In the genomic region with DNA sequence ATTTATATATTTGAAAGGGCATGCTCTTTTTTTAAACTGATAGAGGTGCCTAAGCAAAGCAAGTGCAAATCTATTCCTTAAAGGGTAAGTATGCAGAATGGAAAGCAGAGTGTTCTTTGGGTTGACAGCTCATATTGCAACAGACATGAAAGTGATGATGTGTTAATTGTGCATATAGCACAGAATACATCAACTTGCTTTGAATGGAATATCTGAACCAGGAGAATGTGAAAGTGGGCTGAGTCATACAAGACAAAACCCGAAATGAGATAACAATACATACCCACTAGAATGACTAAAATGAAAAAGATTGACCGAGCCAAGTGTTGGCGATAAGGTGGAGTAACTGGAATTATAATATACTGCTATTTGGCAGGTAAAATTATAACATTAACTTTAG, we compare ENCODE assay signal across 1 cellular context.
TF ChIP-seq lines count a peak whose summit lies in the region.

No MANE protein-coding gene starts in this region.

TF ChIP-seq in K562, 482 proteins besides CTCF, POLR2A, EP300 and RAD21 (continued from another document):
- TF ChIP-seq NFE2 (IDR thresholded peaks at IDR 0.05; ENCODE audit: low read depth) (peak; percentile 75), SIN3A (IDR thresholded peaks at IDR 0.05; ENCODE audit: borderline replicate concordance in 2 of 2, control insufficient read depth in 1 of 2, low read depth in 2 of 2, low read length in 2 of 2) (no peak), MED1 (CRISPR knock-in tag; IDR thresholded peaks at IDR 0.05; ENCODE audit: borderline replicate concordance) (no peak), HSF4 (CRISPR knock-in tag; IDR thresholded peaks at IDR 0.05; ENCODE audit: borderline replicate concordance) (no peak), GATAD2B (IDR thresholded peaks at IDR 0.05; ENCODE audit: borderline replicate concordance) (0 out of 2 replicates have a peak, but pooled peaks have one; percentile 64), TCF7L2 (IDR thresholded peaks at IDR 0.05; ENCODE audit: low read depth, low read length) (no peak), FOSL1 (tag; conservative IDR thresholded peaks at IDR 0.05) (peak; percentile 93), EHMT2 (IDR thresholded peaks at IDR 0.05) (peak; percentile 43), CBFA2T2 (conservative IDR thresholded peaks at IDR 0.05) (0 out of 2 replicates have a peak, but pooled peaks have one; percentile 20), ZNF274 (IDR thresholded peaks at IDR 0.05; ENCODE audit: borderline replicate concordance, low read depth, low read length) (0 out of 2 replicates have a peak, but pooled peaks have one; percentile 37), ATF7 (IDR thresholded peaks at IDR 0.05) (no peak), VEZF1 (CRISPR knock-in tag; IDR thresholded peaks at IDR 0.05) (no peak), DDX20 (tag; IDR thresholded peaks at IDR 0.05; ENCODE audit: low read depth) (no peak), NCOA6 (IDR thresholded peaks at IDR 0.05) (no peak), MAZ (CRISPR knock-in tag; conservative IDR thresholded peaks at IDR 0.05 in 1 of 2, IDR thresholded peaks at IDR 0.05 in 1 of 2) (no peak), NR2C1 (IDR thresholded peaks at IDR 0.05) (no peak), NR2C1 (tag; IDR thresholded peaks at IDR 0.05) (0 out of 2 replicates have a peak, but pooled peaks have one; percentile 8), SOX6 (IDR thresholded peaks at IDR 0.05) (peak; percentile 77), CEBPB (tag; IDR thresholded peaks at IDR 0.05) (peak; percentile 51), CTCFL (IDR thresholded peaks at IDR 0.05; ENCODE audit: borderline replicate concordance, insufficient read depth, low read depth, low read length, poor library complexity, severe bottlenecking) (no peak), BCL6 (CRISPR knock-in tag; IDR thresholded peaks at IDR 0.05) (no peak)
- TF ChIP-seq, protein P1, sequence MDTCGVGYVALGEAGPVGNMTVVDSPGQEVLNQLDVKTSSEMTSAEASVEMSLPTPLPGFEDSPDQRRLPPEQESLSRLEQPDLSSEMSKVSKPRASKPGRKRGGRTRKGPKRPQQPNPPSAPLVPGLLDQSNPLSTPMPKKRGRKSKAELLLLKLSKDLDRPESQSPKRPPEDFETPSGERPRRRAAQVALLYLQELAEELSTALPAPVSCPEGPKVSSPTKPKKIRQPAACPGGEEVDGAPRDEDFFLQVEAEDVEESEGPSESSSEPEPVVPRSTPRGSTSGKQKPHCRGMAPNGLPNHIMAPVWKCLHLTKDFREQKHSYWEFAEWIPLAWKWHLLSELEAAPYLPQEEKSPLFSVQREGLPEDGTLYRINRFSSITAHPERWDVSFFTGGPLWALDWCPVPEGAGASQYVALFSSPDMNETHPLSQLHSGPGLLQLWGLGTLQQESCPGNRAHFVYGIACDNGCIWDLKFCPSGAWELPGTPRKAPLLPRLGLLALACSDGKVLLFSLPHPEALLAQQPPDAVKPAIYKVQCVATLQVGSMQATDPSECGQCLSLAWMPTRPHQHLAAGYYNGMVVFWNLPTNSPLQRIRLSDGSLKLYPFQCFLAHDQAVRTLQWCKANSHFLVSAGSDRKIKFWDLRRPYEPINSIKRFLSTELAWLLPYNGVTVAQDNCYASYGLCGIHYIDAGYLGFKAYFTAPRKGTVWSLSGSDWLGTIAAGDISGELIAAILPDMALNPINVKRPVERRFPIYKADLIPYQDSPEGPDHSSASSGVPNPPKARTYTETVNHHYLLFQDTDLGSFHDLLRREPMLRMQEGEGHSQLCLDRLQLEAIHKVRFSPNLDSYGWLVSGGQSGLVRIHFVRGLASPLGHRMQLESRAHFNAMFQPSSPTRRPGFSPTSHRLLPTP (IDR thresholded peaks at IDR 0.05; ENCODE audit: borderline replicate concordance, extremely low read depth, insufficient read length) = no peak
- TF ChIP-seq, protein P2, sequence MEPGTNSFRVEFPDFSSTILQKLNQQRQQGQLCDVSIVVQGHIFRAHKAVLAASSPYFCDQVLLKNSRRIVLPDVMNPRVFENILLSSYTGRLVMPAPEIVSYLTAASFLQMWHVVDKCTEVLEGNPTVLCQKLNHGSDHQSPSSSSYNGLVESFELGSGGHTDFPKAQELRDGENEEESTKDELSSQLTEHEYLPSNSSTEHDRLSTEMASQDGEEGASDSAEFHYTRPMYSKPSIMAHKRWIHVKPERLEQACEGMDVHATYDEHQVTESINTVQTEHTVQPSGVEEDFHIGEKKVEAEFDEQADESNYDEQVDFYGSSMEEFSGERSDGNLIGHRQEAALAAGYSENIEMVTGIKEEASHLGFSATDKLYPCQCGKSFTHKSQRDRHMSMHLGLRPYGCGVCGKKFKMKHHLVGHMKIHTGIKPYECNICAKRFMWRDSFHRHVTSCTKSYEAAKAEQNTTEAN (CRISPR knock-in tag; IDR thresholded peaks at IDR 0.05) = no peak
- TF ChIP-seq, protein P3, sequence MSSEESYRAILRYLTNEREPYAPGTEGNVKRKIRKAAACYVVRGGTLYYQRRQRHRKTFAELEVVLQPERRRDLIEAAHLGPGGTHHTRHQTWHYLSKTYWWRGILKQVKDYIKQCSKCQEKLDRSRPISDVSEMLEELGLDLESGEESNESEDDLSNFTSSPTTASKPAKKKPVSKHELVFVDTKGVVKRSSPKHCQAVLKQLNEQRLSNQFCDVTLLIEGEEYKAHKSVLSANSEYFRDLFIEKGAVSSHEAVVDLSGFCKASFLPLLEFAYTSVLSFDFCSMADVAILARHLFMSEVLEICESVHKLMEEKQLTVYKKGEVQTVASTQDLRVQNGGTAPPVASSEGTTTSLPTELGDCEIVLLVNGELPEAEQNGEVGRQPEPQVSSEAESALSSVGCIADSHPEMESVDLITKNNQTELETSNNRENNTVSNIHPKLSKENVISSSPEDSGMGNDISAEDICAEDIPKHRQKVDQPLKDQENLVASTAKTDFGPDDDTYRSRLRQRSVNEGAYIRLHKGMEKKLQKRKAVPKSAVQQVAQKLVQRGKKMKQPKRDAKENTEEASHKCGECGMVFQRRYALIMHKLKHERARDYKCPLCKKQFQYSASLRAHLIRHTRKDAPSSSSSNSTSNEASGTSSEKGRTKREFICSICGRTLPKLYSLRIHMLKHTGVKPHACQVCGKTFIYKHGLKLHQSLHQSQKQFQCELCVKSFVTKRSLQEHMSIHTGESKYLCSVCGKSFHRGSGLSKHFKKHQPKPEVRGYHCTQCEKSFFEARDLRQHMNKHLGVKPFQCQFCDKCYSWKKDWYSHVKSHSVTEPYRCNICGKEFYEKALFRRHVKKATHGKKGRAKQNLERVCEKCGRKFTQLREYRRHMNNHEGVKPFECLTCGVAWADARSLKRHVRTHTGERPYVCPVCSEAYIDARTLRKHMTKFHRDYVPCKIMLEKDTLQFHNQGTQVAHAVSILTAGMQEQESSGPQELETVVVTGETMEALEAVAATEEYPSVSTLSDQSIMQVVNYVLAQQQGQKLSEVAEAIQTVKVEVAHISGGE (CRISPR knock-in tag; IDR thresholded peaks at IDR 0.05) = no peak
